In genomic region chr18:54776282-54776977, GRCh38 we compare ENCODE assay signal across 8 cellular contexts. TPM values are rescaled to one million over a fixed set of nuclear protein-coding genes. Genes with fewer than 3 reads are reported as not detected.
DNase-seq lines count a peak whose midpoint lies in the region; ATAC-seq, FAIRE-seq and TF ChIP-seq lines count a peak whose summit lies in the region.

No MANE protein-coding gene starts in this region.

- no peaks in the 10 kb centered on the region for H3K9me3 ChIP-seq in keratinocyte (ENCODE audit: control insufficient read depth, low read depth, low read length)

- H3K9me1 ChIP-seq in keratinocyte (ENCODE audit: control insufficient read depth, extremely low read depth, insufficient read depth, low read length), result peaks cover 5% of the 10 kb centered on the region

- H3K4me3 ChIP-seq in keratinocyte (ENCODE audit: control insufficient read depth in 2 of 3, extremely low read depth in 1 of 3, insufficient read depth in 2 of 3, low read depth in 1 of 3, low read length in 3 of 3), result peak overlapping the region in 2 of 3 experiments; percentile 15 to 47

- H3K4me3 Mint-ChIP-seq in effector memory CD8-positive, alpha-beta T cell, result no peak overlapping the region

- peak; percentile 100 for FAIRE-seq in keratinocyte (lab: Jason Lieb, UNC)

- H3K79me2 ChIP-seq in keratinocyte (ENCODE audit: control insufficient read depth, insufficient read depth, low read length), result no peaks in the 10 kb centered on the region

- dilution Hi-C loops in keratinocyte (cut with MboI; ENCODE audit: extremely low pct_ligation_motif_present, low sequenced_read_pairs), result no loop called here

- H3K27ac Mint-ChIP-seq in effector memory CD8-positive, alpha-beta T cell, result no peak overlapping the region

- H3K36me3 ChIP-seq in keratinocyte (ENCODE audit: control insufficient read depth in 2 of 2, extremely low read depth in 1 of 2, insufficient read depth in 2 of 2, low read length in 2 of 2), result no peaks in the 10 kb centered on the region

- peak overlapping the region; percentile 78 for H3K4me2 ChIP-seq in keratinocyte (ENCODE audit: control insufficient read depth, extremely low read depth, insufficient read depth, low read depth, low read length)

- H3K9me3 Mint-ChIP-seq in effector memory CD8-positive, alpha-beta T cell, result peaks cover 0 to 2% of the 10 kb centered on the region in 2 donors

- H3K36me3 Mint-ChIP-seq in effector memory CD8-positive, alpha-beta T cell (ENCODE audit: insufficient read depth), result no peaks in the 10 kb centered on the region

- H3K27me3 Mint-ChIP-seq in effector memory CD8-positive, alpha-beta T cell, result peaks cover 0 to 4% of the 10 kb centered on the region in 2 donors

- peaks cover 25% of the 10 kb centered on the region for H3K4me1 ChIP-seq in keratinocyte (ENCODE audit: control insufficient read depth, extremely low read depth, insufficient read depth, low read length)

- H3K27me3 ChIP-seq in keratinocyte (ENCODE audit: control insufficient read depth, extremely low read depth, insufficient read depth, low read length), result no peaks in the 10 kb centered on the region

- H3K27ac ChIP-seq in keratinocyte (ENCODE audit: control insufficient read depth, insufficient read depth, low read length), result peak overlapping the region; percentile 98

- H3K9ac ChIP-seq in keratinocyte (ENCODE audit: control insufficient read depth, extremely low read depth, insufficient read depth, low read length), result peak overlapping the region; percentile 70

- DNase-seq in stimulated activated CD4-positive, alpha-beta T cell treated with anti-CD3 and anti-CD28 coated beads, Interleukin-12 subunit alpha, Interleukin-12 subunit beta, amount 100 ng/mL, for 48 hours (ENCODE audit: low read depth in 2 of 3, low spot score in 1 of 3), result peak; percentile 9 to 34 (median 18)
- no peak for DNase-seq in stimulated activated CD4-positive, alpha-beta T cell treated with anti-CD3 and anti-CD28 coated beads, Interleukin-4, amount 100 ng/mL, for 1 hour
- DNase-seq in SW480 (ENCODE audit: low spot score), result peak; percentile 81
- DNase-seq in keratinocyte (ENCODE audit: low read depth, low spot score), result peak; percentile 86
- no peak for DNase-seq in dermis blood vessel endothelial cell
- DNase-seq in GM10266 (ENCODE audit: extremely low spot score), result no peak
- no peak for DNase-seq in effector memory CD8-positive, alpha-beta T cell

- H4K20me1 ChIP-seq in keratinocyte (ENCODE audit: control insufficient read depth, extremely low read depth, insufficient read depth, low read length), result no peaks in the 10 kb centered on the region

- peak overlapping the region; percentile 94 for H2AFZ ChIP-seq in keratinocyte (ENCODE audit: control insufficient read depth, low read length)

- TF ChIP-seq CTCF in keratinocyte (optimal IDR thresholded peaks at IDR 0.05 in 1 of 3, IDR thresholded peaks at IDR 0.05 in 1 of 3, conservative IDR thresholded peaks at IDR 0.05 in 1 of 3; ENCODE audit: extremely low read depth in 1 of 3, insufficient read depth in 2 of 3, low read length in 3 of 3) (no peak), GM10266 (IDR thresholded peaks at IDR 0.05; ENCODE audit: control insufficient read depth, insufficient read depth, low read depth, missing control alignments) (no peak)

- peak; percentile 57 for ATAC-seq in HG03060 (IDR thresholded peaks at IDR 0.05; ENCODE audit: low read depth, unreplicated experiment)
- no peak for ATAC-seq in effector memory CD8-positive, alpha-beta T cell (replicated peaks)

- no peaks in the 10 kb centered on the region for H3K4me1 Mint-ChIP-seq in effector memory CD8-positive, alpha-beta T cell (ENCODE audit: low read depth in 2 of 2)

RNA-seq across cellular contexts. Expression of gene RAB27B, which starts 51.8 kb away (rescaled TPM):
- 1.3 to 4.2 TPM (median 4.0 TPM) in 3 replicates for polyA plus RNA-seq in keratinocyte
- 20.7 TPM for polyA plus RNA-seq in keratinocyte (2011; ENCODE audit: low read depth)
- 2.2 and 3.5 TPM in 2 replicates for polyA plus RNA-seq in keratinocyte (2011; cell fraction: cytosol; rRNA removed)
- polyA plus RNA-seq in keratinocyte (2011; cell fraction: nucleus; rRNA removed), result 2.2 and 3.0 TPM in 2 replicates
- polyA plus RNA-seq in keratinocyte (2012; ENCODE audit: low replicate concordance), result 4.1 and 11.9 TPM in 2 replicates
- polyA minus RNA-seq in keratinocyte, result 1.9 to 7.5 TPM (median 7.0 TPM) in 3 replicates
- 4.8 TPM for polyA minus RNA-seq in keratinocyte (2011; cell fraction: cytosol; rRNA and poly(A)+ RNA removed)
- polyA minus RNA-seq in keratinocyte (2011; cell fraction: nucleus; rRNA and poly(A)+ RNA removed), result 3.5 and 4.1 TPM in 2 replicates
- total RNA-seq in dermis blood vessel endothelial cell, result under 0.01 and 0.05 TPM in 2 replicates

Comparison
In these comparisons a context has a peak if more than half of its experiments do, and no peak if none do; other contexts are left out.
1. DNase-seq: peak in stimulated activated CD4-positive, alpha-beta T cell treated with anti-CD3 and anti-CD28 coated beads, Interleukin-12 subunit alpha, Interleukin-12 subunit beta, amount 100 ng/mL, for 48 hours (3 of 3), SW480 (single experiment) and keratinocyte (single experiment); none in stimulated activated CD4-positive, alpha-beta T cell treated with anti-CD3 and anti-CD28 coated beads, Interleukin-4, amount 100 ng/mL, for 1 hour (single experiment), dermis blood vessel endothelial cell (single experiment), GM10266 (single experiment) and effector memory CD8-positive, alpha-beta T cell (0 of 3).